ENCODE assay signal across 1 cellular context in the genomic region with DNA sequence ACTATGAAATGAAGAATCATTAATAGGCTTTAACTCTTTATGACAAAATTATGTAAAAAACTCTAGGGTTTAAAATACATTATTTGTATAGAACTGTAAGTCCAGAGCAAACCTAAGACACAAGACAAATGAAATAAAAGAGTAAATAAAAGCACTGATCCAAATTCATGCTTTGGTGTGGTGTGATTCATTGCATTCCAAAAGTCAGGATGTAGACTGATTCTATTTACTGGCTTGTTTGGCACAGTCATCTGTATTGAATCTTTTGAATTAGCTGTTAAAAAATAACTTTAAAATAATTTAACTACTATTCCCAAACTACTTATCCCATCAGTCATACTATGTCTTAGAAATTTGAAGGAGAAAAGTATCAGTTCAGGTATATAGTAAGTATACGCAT.
A peak's percentile ranks its signal among the peaks of the same experiment; 100 is the strongest.
TF ChIP-seq lines count a peak whose summit lies in the region.

No MANE protein-coding gene starts in this region.

TF ChIP-seq in SK-N-SH, 30 proteins besides CTCF, POLR2A, EP300 and RAD21:
- TF ChIP-seq MXI1 (IDR thresholded peaks at IDR 0.05; ENCODE audit: low read depth, low read length): no peak
- no peak for TF ChIP-seq TEAD4 (IDR thresholded peaks at IDR 0.05; ENCODE audit: borderline replicate concordance, insufficient read depth)
- peak; percentile 31 for TF ChIP-seq FOSL2 (IDR thresholded peaks at IDR 0.05; ENCODE audit: borderline replicate concordance, low read depth)
- TF ChIP-seq, protein P1, sequence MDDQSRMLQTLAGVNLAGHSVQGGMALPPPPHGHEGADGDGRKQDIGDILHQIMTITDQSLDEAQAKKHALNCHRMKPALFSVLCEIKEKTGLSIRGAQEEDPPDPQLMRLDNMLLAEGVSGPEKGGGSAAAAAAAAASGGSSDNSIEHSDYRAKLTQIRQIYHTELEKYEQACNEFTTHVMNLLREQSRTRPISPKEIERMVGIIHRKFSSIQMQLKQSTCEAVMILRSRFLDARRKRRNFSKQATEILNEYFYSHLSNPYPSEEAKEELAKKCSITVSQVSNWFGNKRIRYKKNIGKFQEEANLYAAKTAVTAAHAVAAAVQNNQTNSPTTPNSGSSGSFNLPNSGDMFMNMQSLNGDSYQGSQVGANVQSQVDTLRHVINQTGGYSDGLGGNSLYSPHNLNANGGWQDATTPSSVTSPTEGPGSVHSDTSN (IDR thresholded peaks at IDR 0.05): 0 out of 2 replicates have a peak, but pooled peaks have one; percentile 15
- peak; percentile 37; the same call in 1 of the 2 replicates for TF ChIP-seq JUND (IDR thresholded peaks at IDR 0.05)
- no peak for TF ChIP-seq RFX5 (IDR thresholded peaks at IDR 0.05; ENCODE audit: low read length)
